ENCODE assay signal across 1 cellular context in genomic region chr1:111507411-111508201, GRCh38.
TF ChIP-seq lines count a peak whose summit lies in the region.

No MANE protein-coding gene starts in this region.

TF ChIP-seq in K562, 482 proteins besides CTCF, POLR2A, EP300 and RAD21 (continued from another document and continues in another):
- TF ChIP-seq E2F8 (IDR thresholded peaks at IDR 0.05; ENCODE audit: low read depth, partially characterized antibody) (no peak), BCL6 (CRISPR knock-in tag; IDR thresholded peaks at IDR 0.05) (no peak), TFAP4 (CRISPR knock-in tag; IDR thresholded peaks at IDR 0.05; ENCODE audit: borderline replicate concordance) (no peak), EWSR1 (IDR thresholded peaks at IDR 0.05; ENCODE audit: borderline replicate concordance, low read depth, partially characterized antibody) (no peak), TFE3 (CRISPR knock-in tag; IDR thresholded peaks at IDR 0.05) (no peak), NR1H2 (CRISPR knock-in tag; IDR thresholded peaks at IDR 0.05) (0 out of 2 replicates have a peak, but pooled peaks have one; percentile 61), BMI1 (IDR thresholded peaks at IDR 0.05; ENCODE audit: low read length) (no peak), ZNF668 (CRISPR knock-in tag; IDR thresholded peaks at IDR 0.05) (0 out of 2 replicates have a peak, but pooled peaks have one; percentile 29), ZNF354B (CRISPR knock-in tag; IDR thresholded peaks at IDR 0.05) (no peak), ZNF280B (CRISPR knock-in tag; IDR thresholded peaks at IDR 0.05) (no peak), ZNF699 (CRISPR knock-in tag; IDR thresholded peaks at IDR 0.05; ENCODE audit: insufficient replicate concordance) (no peak), SMARCE1 (IDR thresholded peaks at IDR 0.05) (no peak), ZNF79 (CRISPR knock-in tag; IDR thresholded peaks at IDR 0.05; ENCODE audit: low read depth) (no peak), IRF1 (CRISPR knock-in tag; IDR thresholded peaks at IDR 0.05; ENCODE audit: borderline replicate concordance) (no peak), POLR2B (IDR thresholded peaks at IDR 0.05; ENCODE audit: low read depth, partially characterized antibody) (peak; percentile 48), NR4A1 (CRISPR knock-in tag; IDR thresholded peaks at IDR 0.05) (no peak), NR4A1 (tag; IDR thresholded peaks at IDR 0.05) (0 out of 2 replicates have a peak, but pooled peaks have one; percentile 68), THAP7 (CRISPR knock-in tag; IDR thresholded peaks at IDR 0.05) (no peak), CBFA2T2 (conservative IDR thresholded peaks at IDR 0.05) (no peak), FOXK2 (conservative IDR thresholded peaks at IDR 0.05 in 1 of 2, IDR thresholded peaks at IDR 0.05 in 1 of 2; ENCODE audit: low read depth in 2 of 2) (no peak), DMBX1 (CRISPR knock-in tag; IDR thresholded peaks at IDR 0.05; ENCODE audit: borderline replicate concordance) (peak; percentile 31; the same call in 1 of the 2 replicates), ELF1 (tag; IDR thresholded peaks at IDR 0.05) (peak; percentile 59), ZNF398 (CRISPR knock-in tag; IDR thresholded peaks at IDR 0.05) (no peak), PURB (CRISPR knock-in tag; IDR thresholded peaks at IDR 0.05; ENCODE audit: low read depth) (no peak), ZNF778 (CRISPR knock-in tag; IDR thresholded peaks at IDR 0.05) (no peak), ZNF740 (CRISPR knock-in tag; IDR thresholded peaks at IDR 0.05) (no peak; the same call in 1 of the 2 replicates), ZNF740 (tag; IDR thresholded peaks at IDR 0.05) (no peak), CREB5 (CRISPR knock-in tag; IDR thresholded peaks at IDR 0.05) (no peak), HDAC1 (IDR thresholded peaks at IDR 0.05) (peak in 1 of 2 experiments; percentile 55; a peak in 2 of 4 replicates), ZNF445 (CRISPR knock-in tag; IDR thresholded peaks at IDR 0.05; ENCODE audit: low read depth) (no peak), ZMIZ1 (IDR thresholded peaks at IDR 0.05; ENCODE audit: low read depth in 2 of 2, low read length in 2 of 2) (no peak), SMC3 (conservative IDR thresholded peaks at IDR 0.05; ENCODE audit: insufficient read depth, low read depth, low read length) (no peak), THRAP3 (IDR thresholded peaks at IDR 0.05; ENCODE audit: borderline replicate concordance) (0 out of 2 replicates have a peak, but pooled peaks have one; percentile 68), NRF1 (conservative IDR thresholded peaks at IDR 0.05 in 1 of 2, IDR thresholded peaks at IDR 0.05 in 1 of 2) (peak; percentile 50 to 56), FOSL1 (tag; conservative IDR thresholded peaks at IDR 0.05) (peak; percentile 65), CBX8 (IDR thresholded peaks at IDR 0.05; ENCODE audit: borderline replicate concordance, extremely low read depth, low read depth, low read length, poor library complexity, severe bottlenecking) (no peak), ESRRB (CRISPR knock-in tag; IDR thresholded peaks at IDR 0.05; ENCODE audit: borderline replicate concordance) (0 out of 2 replicates have a peak, but pooled peaks have one; percentile 47), LEF1 (IDR thresholded peaks at IDR 0.05) (0 out of 2 replicates have a peak, but pooled peaks have one; percentile 46), HDGF (IDR thresholded peaks at IDR 0.05) (peak; percentile 39; the same call in 1 of the 2 replicates), ERF (CRISPR knock-in tag; IDR thresholded peaks at IDR 0.05) (0 out of 2 replicates have a peak, but pooled peaks have one; percentile 23), CREB1 (IDR thresholded peaks at IDR 0.05) (no peak), CREB1 (CRISPR knock-in tag; IDR thresholded peaks at IDR 0.05) (peak; percentile 8; the same call in 1 of the 2 replicates), ZNF583 (CRISPR knock-in tag; IDR thresholded peaks at IDR 0.05) (peak; percentile 46; the same call in 1 of the 2 replicates), STAT5B (CRISPR knock-in tag; IDR thresholded peaks at IDR 0.05) (no peak), FOXK1 (CRISPR knock-in tag; IDR thresholded peaks at IDR 0.05; ENCODE audit: borderline replicate concordance) (peak; percentile 89; the same call in 1 of the 2 replicates), ZC3H4 (CRISPR knock-in tag; IDR thresholded peaks at IDR 0.05; ENCODE audit: borderline replicate concordance) (no peak), SETDB1 (IDR thresholded peaks at IDR 0.05; ENCODE audit: low read length) (no peak), ARID3B (CRISPR knock-in tag; IDR thresholded peaks at IDR 0.05; ENCODE audit: borderline replicate concordance) (no peak), IFI16 (CRISPR knock-in tag; IDR thresholded peaks at IDR 0.05) (no peak)
